ENCODE assay signal across 34 cellular contexts in the genomic region with DNA sequence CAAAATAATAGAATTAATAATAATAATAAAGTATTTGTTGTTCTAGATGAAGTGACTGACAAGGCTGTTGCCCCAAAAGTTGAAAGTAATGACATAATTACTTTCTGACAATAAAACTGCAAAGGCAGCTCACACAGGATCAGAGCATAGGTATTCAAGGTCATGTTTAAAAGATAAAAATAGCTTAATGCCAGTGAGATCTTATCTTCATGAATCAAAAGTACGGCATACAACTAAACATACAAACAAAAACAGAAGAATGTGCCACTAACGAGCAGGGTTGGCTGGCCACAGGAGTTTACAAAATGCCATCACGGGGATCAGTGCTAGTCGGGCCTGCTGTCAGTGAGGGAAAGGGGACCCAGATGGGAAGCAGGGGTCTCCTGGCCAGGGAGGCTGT. TPM values are rescaled to one million over a fixed set of nuclear protein-coding genes. Genes with fewer than 3 reads are reported as not detected.
"Had no signal": no experiment of that assay in that cellular context is flagged by ENCODE, and none has a peak within 500 bp of the region (broad histone marks: within the 10 kb centered on the region; RNA-seq: fewer than 3 reads in every experiment).

No MANE protein-coding gene starts in this region.

- H3K36me3 Mint-ChIP-seq: activated naive CD4-positive, alpha-beta T cell treated with anti-CD3 and anti-CD28 coated beads, Interleukin-2, amount 50 U/mL, for 24 hours; activated naive CD8-positive, alpha-beta T cell treated with anti-CD3 and anti-CD28 coated beads, Interleukin-2, amount 10 ng/mL, durations not matched to agents 7 days and 5 days had no signal

- H3K36me3 ChIP-seq: ascending aorta, cardiac muscle cell, Peyer's patch had no signal

- H3K27me3 ChIP-seq: ascending aorta, cardiac muscle cell, Peyer's patch had no signal

- H3K4me3 ChIP-seq: ascending aorta, cardiac muscle cell, Peyer's patch had no signal

- H3K27ac Mint-ChIP-seq: activated CD4-positive, alpha-beta T cell treated with anti-CD3 and anti-CD28 coated beads, Interleukin-2, amount 10 ng/mL, durations not matched to agents 24 days and 14 days; activated CD8-positive, alpha-beta T cell treated with anti-CD3 and anti-CD28 coated beads for 36 hours; activated naive CD4-positive, alpha-beta T cell treated with anti-CD3 and anti-CD28 coated beads, Interleukin-2, amount 50 U/mL, for 24 hours; activated naive CD8-positive, alpha-beta T cell treated with anti-CD3 and anti-CD28 coated beads, Interleukin-2, amount 10 ng/mL, durations not matched to agents 7 days and 5 days; activated T-cell treated with anti-CD3 and anti-CD28 coated beads, Interleukin-2, amount 50 U/mL, for 24 hours; activated T-helper 2 cell treated with anti-CD3 and anti-CD28 coated beads, Interferon-gamma antibody, Interleukin-2, Interleukin-4, amounts not matched to agents 10 μg/mL and 5 μg/mL and 100 μg/mL, durations not matched to agents 14 hours and 24 hours and 36 hours had no signal

- H3K9me3 ChIP-seq: ascending aorta, Peyer's patch had no signal

- H3K4me1 ChIP-seq: ascending aorta had no signal

- H3K27ac ChIP-seq: ascending aorta, cardiac muscle cell had no signal

- H3K9me3 Mint-ChIP-seq: activated CD4-positive, alpha-beta T cell treated with anti-CD3 and anti-CD28 coated beads, Interleukin-2, amount 10 ng/mL, durations not matched to agents 24 days and 14 days; activated CD8-positive, alpha-beta T cell treated with anti-CD3 and anti-CD28 coated beads for 36 hours; activated naive CD4-positive, alpha-beta T cell treated with anti-CD3 and anti-CD28 coated beads, Interleukin-2, amount 50 U/mL, for 24 hours; activated naive CD8-positive, alpha-beta T cell treated with anti-CD3 and anti-CD28 coated beads, Interleukin-2, amount 10 ng/mL, durations not matched to agents 7 days and 5 days; activated T-cell treated with anti-CD3 and anti-CD28 coated beads, Interleukin-2, amount 50 U/mL, for 24 hours; activated T-helper 2 cell treated with anti-CD3 and anti-CD28 coated beads, Interferon-gamma antibody, Interleukin-2, Interleukin-4, amounts not matched to agents 10 μg/mL and 5 μg/mL and 100 μg/mL, durations not matched to agents 14 hours and 24 hours and 36 hours; central memory CD8-positive, alpha-beta T cell had no signal

- ATAC-seq: activated CD8-positive, alpha-beta T cell treated with anti-CD3 and anti-CD28 coated beads for 36 hours had no signal

- DNase-seq: activated CD4-positive, alpha-beta T cell treated with anti-CD3 and anti-CD28 coated beads, Interleukin-2, amount 10 ng/mL, durations not matched to agents 24 days and 14 days; activated CD4-positive, alpha-beta T cell treated with anti-CD3 and anti-CD28 coated beads, Interleukin-2, amount 50 U/mL, for 4 hours; activated CD8-positive, alpha-beta T cell treated with anti-CD3 and anti-CD28 coated beads for 36 hours; activated gamma-delta T cell; activated naive CD4-positive, alpha-beta T cell treated with Interleukin-2 at 50 U/mL for 16 hours; activated naive CD8-positive, alpha-beta T cell treated with anti-CD3 and anti-CD28 coated beads, Interleukin-2, amount 10 ng/mL, durations not matched to agents 7 days and 5 days; activated T-cell treated with anti-CD3 and anti-CD28 coated beads, Interleukin-2, amount 50 U/mL, for 24 hours; amygdala; Karpas-422; KBM-7; MM.1S; MV-4-11; NCI-H1092; NCI-H1436 treated with DMSO at 0.1 percent for 48 hours; NCI-H1694 treated with DMSO at 0.1 percent for 48 hours; NCI-H2029 treated with DMSO at 0.1 percent for 48 hours; NCI-H2107; NCI-H2171; NCI-H510A; NCI-H526; NCI-H748 treated with DMSO at 0.1 percent for 48 hours; Peyer's patch; RPMI8226; SIG-M5; SW 1271; T1000 had no signal

- H3K4me1 Mint-ChIP-seq: activated CD4-positive, alpha-beta T cell treated with anti-CD3 and anti-CD28 coated beads, Interleukin-2, amount 10 ng/mL, durations not matched to agents 24 days and 14 days; activated naive CD4-positive, alpha-beta T cell treated with anti-CD3 and anti-CD28 coated beads, Interleukin-2, amount 50 U/mL, for 24 hours; activated naive CD8-positive, alpha-beta T cell treated with anti-CD3 and anti-CD28 coated beads, Interleukin-2, amount 10 ng/mL, durations not matched to agents 7 days and 5 days; central memory CD8-positive, alpha-beta T cell had no signal

- H3K4me3 Mint-ChIP-seq: activated CD4-positive, alpha-beta T cell treated with anti-CD3 and anti-CD28 coated beads, Interleukin-2, amount 10 ng/mL, durations not matched to agents 24 days and 14 days; activated CD8-positive, alpha-beta T cell treated with anti-CD3 and anti-CD28 coated beads for 36 hours; activated naive CD4-positive, alpha-beta T cell treated with anti-CD3 and anti-CD28 coated beads, Interleukin-2, amount 50 U/mL, for 24 hours; activated naive CD8-positive, alpha-beta T cell treated with anti-CD3 and anti-CD28 coated beads, Interleukin-2, amount 10 ng/mL, durations not matched to agents 7 days and 5 days; activated T-cell treated with anti-CD3 and anti-CD28 coated beads, Interleukin-2, amount 50 U/mL, for 24 hours; central memory CD8-positive, alpha-beta T cell had no signal

RNA-seq across cellular contexts. Expression of gene TMPRSS2, which starts 22.4 kb away (rescaled TPM):
- total RNA-seq: activated CD4-positive, alpha-beta T cell treated with anti-CD3 and anti-CD28 coated beads, Interleukin-2, amount 10 ng/mL, durations not matched to agents 24 days and 14 days; activated CD8-positive, alpha-beta memory T cell treated with anti-CD3 and anti-CD28 coated beads for 36 hours; activated CD8-positive, alpha-beta T cell treated with anti-CD3 and anti-CD28 coated beads for 36 hours; activated naive CD8-positive, alpha-beta T cell treated with anti-CD3 and anti-CD28 coated beads, Interleukin-2, amount 10 ng/mL, durations not matched to agents 7 days and 5 days; activated T-helper 2 cell treated with anti-CD3 and anti-CD28 coated beads, Interferon-gamma antibody, Interleukin-2, Interleukin-4, amounts not matched to agents 10 μg/mL and 5 μg/mL and 100 μg/mL, durations not matched to agents 14 hours and 24 hours and 36 hours; ascending aorta; cardiac muscle cell; SK-MEL-5; T-helper 2 cell treated with Interferon-gamma antibody and Interleukin-4, amounts not matched to agents 100 ng/mL and 5 ng/mL, for 36 hours had no signal
